In genomic region chr15:90994417-90995311, GRCh38 we compare ENCODE assay signal across 1 cellular context.
TF ChIP-seq lines count a peak whose summit lies in the region.

A gene with protein sequence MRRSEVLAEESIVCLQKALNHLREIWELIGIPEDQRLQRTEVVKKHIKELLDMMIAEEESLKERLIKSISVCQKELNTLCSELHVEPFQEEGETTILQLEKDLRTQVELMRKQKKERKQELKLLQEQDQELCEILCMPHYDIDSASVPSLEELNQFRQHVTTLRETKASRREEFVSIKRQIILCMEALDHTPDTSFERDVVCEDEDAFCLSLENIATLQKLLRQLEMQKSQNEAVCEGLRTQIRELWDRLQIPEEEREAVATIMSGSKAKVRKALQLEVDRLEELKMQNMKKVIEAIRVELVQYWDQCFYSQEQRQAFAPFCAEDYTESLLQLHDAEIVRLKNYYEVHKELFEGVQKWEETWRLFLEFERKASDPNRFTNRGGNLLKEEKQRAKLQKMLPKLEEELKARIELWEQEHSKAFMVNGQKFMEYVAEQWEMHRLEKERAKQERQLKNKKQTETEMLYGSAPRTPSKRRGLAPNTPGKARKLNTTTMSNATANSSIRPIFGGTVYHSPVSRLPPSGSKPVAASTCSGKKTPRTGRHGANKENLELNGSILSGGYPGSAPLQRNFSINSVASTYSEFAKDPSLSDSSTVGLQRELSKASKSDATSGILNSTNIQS (minus strand): TSS chr15:90994535. CDS start chr15:90994417, 118 bp downstream.

TF ChIP-seq in HepG2, 621 proteins besides CTCF, POLR2A, EP300 and RAD21 (continued from another document and continues in another):
- TF ChIP-seq HBP1 (CRISPR knock-in tag; IDR thresholded peaks at IDR 0.05; ENCODE audit: low read depth) (peak; percentile 89), SALL1 (CRISPR knock-in tag; IDR thresholded peaks at IDR 0.05) (peak; percentile 79), POLR2AphosphoS5 (IDR thresholded peaks at IDR 0.05; ENCODE audit: low read depth, low read length) (peak; percentile 65), MIXL1 (CRISPR knock-in tag; IDR thresholded peaks at IDR 0.05) (0 out of 2 replicates have a peak, but pooled peaks have one; percentile 30), ZC3H13 (CRISPR knock-in tag; IDR thresholded peaks at IDR 0.05) (no peak; the same call in 1 of the 2 replicates), ZNF777 (CRISPR knock-in tag; IDR thresholded peaks at IDR 0.05) (peak; percentile 62), ATF2 (CRISPR knock-in tag; IDR thresholded peaks at IDR 0.05) (peak; percentile 98), AKAP8 (CRISPR knock-in tag; IDR thresholded peaks at IDR 0.05) (peak; percentile 85; the same call in 1 of the 2 replicates), ZBTB49 (CRISPR knock-in tag; IDR thresholded peaks at IDR 0.05; ENCODE audit: borderline replicate concordance) (no peak), RFX5 (IDR thresholded peaks at IDR 0.05; ENCODE audit: low read depth, low read length) (peak; percentile 75; the same call in 1 of the 2 replicates), EZH2 (conservative IDR thresholded peaks at IDR 0.05; ENCODE audit: low read depth, low read length) (no peak), ZSCAN5A (CRISPR knock-in tag; IDR thresholded peaks at IDR 0.05; ENCODE audit: borderline replicate concordance) (peak; percentile 73; the same call in 1 of the 2 replicates), GABPB1 (CRISPR knock-in tag; IDR thresholded peaks at IDR 0.05) (peak; percentile 88; the same call in 1 of the 2 replicates), HNF4A (CRISPR knock-in tag; IDR thresholded peaks at IDR 0.05) (no peak), HOXD1 (CRISPR knock-in tag; IDR thresholded peaks at IDR 0.05) (no peak), KLF11 (CRISPR knock-in tag; IDR thresholded peaks at IDR 0.05) (peak; percentile 76; the same call in 1 of the 2 replicates), ZNF33A (CRISPR knock-in tag; IDR thresholded peaks at IDR 0.05; ENCODE audit: borderline replicate concordance) (no peak), ZNF639 (CRISPR knock-in tag; conservative IDR thresholded peaks at IDR 0.05) (no peak), GTF2F1 (IDR thresholded peaks at IDR 0.05; ENCODE audit: low read length) (no peak), RORA (CRISPR knock-in tag; IDR thresholded peaks at IDR 0.05) (no peak), NFE2 (CRISPR knock-in tag; IDR thresholded peaks at IDR 0.05) (no peak), ZNF558 (CRISPR knock-in tag; IDR thresholded peaks at IDR 0.05; ENCODE audit: borderline replicate concordance) (0 out of 2 replicates have a peak, but pooled peaks have one; percentile 66), GLI4 (CRISPR knock-in tag; IDR thresholded peaks at IDR 0.05; ENCODE audit: borderline replicate concordance) (no peak), NBN (conservative IDR thresholded peaks at IDR 0.05) (no peak), HNRNPH1 (optimal IDR thresholded peaks at IDR 0.05; ENCODE audit: low read depth, low read length) (no peak), MTF2 (CRISPR knock-in tag; IDR thresholded peaks at IDR 0.05; ENCODE audit: borderline replicate concordance) (no peak), SRY (CRISPR knock-in tag; IDR thresholded peaks at IDR 0.05) (peak; percentile 40; the same call in 1 of the 2 replicates), ZNF446 (CRISPR knock-in tag; IDR thresholded peaks at IDR 0.05) (no peak)
- TF ChIP-seq, protein P1, sequence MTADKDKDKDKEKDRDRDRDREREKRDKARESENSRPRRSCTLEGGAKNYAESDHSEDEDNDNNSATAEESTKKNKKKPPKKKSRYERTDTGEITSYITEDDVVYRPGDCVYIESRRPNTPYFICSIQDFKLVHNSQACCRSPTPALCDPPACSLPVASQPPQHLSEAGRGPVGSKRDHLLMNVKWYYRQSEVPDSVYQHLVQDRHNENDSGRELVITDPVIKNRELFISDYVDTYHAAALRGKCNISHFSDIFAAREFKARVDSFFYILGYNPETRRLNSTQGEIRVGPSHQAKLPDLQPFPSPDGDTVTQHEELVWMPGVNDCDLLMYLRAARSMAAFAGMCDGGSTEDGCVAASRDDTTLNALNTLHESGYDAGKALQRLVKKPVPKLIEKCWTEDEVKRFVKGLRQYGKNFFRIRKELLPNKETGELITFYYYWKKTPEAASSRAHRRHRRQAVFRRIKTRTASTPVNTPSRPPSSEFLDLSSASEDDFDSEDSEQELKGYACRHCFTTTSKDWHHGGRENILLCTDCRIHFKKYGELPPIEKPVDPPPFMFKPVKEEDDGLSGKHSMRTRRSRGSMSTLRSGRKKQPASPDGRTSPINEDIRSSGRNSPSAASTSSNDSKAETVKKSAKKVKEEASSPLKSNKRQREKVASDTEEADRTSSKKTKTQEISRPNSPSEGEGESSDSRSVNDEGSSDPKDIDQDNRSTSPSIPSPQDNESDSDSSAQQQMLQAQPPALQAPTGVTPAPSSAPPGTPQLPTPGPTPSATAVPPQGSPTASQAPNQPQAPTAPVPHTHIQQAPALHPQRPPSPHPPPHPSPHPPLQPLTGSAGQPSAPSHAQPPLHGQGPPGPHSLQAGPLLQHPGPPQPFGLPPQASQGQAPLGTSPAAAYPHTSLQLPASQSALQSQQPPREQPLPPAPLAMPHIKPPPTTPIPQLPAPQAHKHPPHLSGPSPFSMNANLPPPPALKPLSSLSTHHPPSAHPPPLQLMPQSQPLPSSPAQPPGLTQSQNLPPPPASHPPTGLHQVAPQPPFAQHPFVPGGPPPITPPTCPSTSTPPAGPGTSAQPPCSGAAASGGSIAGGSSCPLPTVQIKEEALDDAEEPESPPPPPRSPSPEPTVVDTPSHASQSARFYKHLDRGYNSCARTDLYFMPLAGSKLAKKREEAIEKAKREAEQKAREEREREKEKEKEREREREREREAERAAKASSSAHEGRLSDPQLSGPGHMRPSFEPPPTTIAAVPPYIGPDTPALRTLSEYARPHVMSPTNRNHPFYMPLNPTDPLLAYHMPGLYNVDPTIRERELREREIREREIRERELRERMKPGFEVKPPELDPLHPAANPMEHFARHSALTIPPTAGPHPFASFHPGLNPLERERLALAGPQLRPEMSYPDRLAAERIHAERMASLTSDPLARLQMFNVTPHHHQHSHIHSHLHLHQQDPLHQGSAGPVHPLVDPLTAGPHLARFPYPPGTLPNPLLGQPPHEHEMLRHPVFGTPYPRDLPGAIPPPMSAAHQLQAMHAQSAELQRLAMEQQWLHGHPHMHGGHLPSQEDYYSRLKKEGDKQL (CRISPR knock-in tag; IDR thresholded peaks at IDR 0.05; ENCODE audit: low read depth), result no peak
- TF ChIP-seq, protein P2, sequence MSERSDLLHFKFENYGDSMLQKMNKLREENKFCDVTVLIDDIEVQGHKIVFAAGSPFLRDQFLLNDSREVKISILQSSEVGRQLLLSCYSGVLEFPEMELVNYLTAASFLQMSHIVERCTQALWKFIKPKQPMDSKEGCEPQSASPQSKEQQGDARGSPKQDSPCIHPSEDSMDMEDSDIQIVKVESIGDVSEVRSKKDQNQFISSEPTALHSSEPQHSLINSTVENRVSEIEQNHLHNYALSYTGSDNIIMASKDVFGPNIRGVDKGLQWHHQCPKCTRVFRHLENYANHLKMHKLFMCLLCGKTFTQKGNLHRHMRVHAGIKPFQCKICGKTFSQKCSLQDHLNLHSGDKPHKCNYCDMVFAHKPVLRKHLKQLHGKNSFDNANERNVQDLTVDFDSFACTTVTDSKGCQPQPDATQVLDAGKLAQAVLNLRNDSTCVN (CRISPR knock-in tag; IDR thresholded peaks at IDR 0.05; ENCODE audit: borderline replicate concordance), result peak; percentile 47; the same call in 1 of the 2 replicates
- TF ChIP-seq, protein P3, sequence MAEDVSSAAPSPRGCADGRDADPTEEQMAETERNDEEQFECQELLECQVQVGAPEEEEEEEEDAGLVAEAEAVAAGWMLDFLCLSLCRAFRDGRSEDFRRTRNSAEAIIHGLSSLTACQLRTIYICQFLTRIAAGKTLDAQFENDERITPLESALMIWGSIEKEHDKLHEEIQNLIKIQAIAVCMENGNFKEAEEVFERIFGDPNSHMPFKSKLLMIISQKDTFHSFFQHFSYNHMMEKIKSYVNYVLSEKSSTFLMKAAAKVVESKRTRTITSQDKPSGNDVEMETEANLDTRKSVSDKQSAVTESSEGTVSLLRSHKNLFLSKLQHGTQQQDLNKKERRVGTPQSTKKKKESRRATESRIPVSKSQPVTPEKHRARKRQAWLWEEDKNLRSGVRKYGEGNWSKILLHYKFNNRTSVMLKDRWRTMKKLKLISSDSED (CRISPR knock-in tag; IDR thresholded peaks at IDR 0.05), result no peak
- TF ChIP-seq, protein P4, sequence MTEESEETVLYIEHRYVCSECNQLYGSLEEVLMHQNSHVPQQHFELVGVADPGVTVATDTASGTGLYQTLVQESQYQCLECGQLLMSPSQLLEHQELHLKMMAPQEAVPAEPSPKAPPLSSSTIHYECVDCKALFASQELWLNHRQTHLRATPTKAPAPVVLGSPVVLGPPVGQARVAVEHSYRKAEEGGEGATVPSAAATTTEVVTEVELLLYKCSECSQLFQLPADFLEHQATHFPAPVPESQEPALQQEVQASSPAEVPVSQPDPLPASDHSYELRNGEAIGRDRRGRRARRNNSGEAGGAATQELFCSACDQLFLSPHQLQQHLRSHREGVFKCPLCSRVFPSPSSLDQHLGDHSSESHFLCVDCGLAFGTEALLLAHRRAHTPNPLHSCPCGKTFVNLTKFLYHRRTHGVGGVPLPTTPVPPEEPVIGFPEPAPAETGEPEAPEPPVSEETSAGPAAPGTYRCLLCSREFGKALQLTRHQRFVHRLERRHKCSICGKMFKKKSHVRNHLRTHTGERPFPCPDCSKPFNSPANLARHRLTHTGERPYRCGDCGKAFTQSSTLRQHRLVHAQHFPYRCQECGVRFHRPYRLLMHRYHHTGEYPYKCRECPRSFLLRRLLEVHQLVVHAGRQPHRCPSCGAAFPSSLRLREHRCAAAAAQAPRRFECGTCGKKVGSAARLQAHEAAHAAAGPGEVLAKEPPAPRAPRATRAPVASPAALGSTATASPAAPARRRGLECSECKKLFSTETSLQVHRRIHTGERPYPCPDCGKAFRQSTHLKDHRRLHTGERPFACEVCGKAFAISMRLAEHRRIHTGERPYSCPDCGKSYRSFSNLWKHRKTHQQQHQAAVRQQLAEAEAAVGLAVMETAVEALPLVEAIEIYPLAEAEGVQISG (CRISPR knock-in tag; IDR thresholded peaks at IDR 0.05), result peak; percentile 74; the same call in 1 of the 2 replicates
